8 cellular contexts compared by ENCODE assay signal in the genomic region with DNA sequence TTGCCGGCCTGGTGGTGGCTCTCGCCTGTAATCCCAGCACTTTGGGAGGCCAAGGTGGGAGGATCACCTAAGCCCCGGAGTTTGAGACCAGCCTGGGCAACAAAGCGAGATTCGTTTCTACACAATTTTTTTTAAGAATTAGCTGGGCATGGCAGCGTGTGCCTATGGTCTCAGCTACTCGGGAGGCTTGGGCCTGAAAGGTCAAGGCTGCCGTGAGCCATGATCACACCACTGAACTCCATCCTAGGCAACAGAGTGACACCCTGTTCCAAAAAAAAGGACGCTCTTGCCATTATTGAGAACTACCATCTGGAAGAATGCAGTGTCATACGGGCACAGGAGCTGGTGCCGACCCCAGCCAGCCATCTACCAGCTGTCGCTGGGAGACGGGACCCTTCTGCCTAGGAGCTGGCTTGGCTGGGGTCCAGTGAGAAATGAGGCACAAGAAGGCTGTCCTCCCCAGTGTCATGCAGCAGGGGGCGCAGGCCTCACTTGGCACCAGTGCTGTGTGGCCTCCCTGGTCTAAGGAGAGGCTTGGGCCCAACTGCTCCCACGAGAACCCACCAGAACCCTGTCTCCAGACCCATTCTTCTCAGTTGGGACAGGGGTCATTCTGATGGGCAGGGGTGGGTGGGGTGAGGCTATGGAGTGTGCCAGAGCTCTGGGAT. TPM values are rescaled to one million over a fixed set of nuclear protein-coding genes. Genes with fewer than 3 reads are reported as not detected.
DNase-seq lines count a peak whose midpoint lies in the region; ATAC-seq and TF ChIP-seq lines count a peak whose summit lies in the region.

No MANE protein-coding gene starts in this region.

- no peak overlapping the region for H3K4me3 ChIP-seq in Caco-2 (ENCODE audit: low read depth, low read length)

- peaks cover 51% of the 10 kb centered on the region for H3K36me3 Mint-ChIP-seq in Caco-2 (ENCODE audit: insufficient read depth, unreplicated experiment)
- H3K36me3 Mint-ChIP-seq in T-helper 17 cell (ENCODE audit: low read depth) = peaks cover 5% of the 10 kb centered on the region

- H3K9me3 ChIP-seq in Caco-2 = no peaks in the 10 kb centered on the region
- no peaks in the 10 kb centered on the region for H3K9me3 ChIP-seq in T-helper 17 cell (ENCODE audit: control insufficient read depth, low read length, poor library complexity, severe bottlenecking)

- CTCF ChIA-PET in Caco-2 (lab: Charles Lee) = interaction anchor here (0.5 to 1.9 kb wide), 4 partner anchors 45 to 321 kb away, joined by 3 to 15 read pairs (median 4); no protein-coding TSS in a partner anchor

- intact Hi-C loops in Caco-2 (cut with micrococcal nuclease; ENCODE audit: unreplicated experiment) = loop anchor here (1.0 kb wide), 1 partner anchor 70 kb away; no protein-coding TSS in a partner anchor

- TF ChIP-seq CTCF in Caco-2 (IDR thresholded peaks at IDR 0.05; ENCODE audit: insufficient read depth in 1 of 2, low read depth in 1 of 2, low read length in 1 of 2, severe bottlenecking in 1 of 2, unreplicated experiment in 1 of 2) = peak; percentile 59 to 74

- H3K27me3 ChIP-seq in Caco-2 (replicated peaks; ENCODE audit: control insufficient read depth, insufficient read depth, low read length) = no peaks in the 10 kb centered on the region

- H3K4me1 Mint-ChIP-seq in Caco-2 (ENCODE audit: low read depth, unreplicated experiment) (no peaks in the 10 kb centered on the region), T-helper 17 cell (peaks cover 2% of the 10 kb centered on the region)

- no peak overlapping the region for H3K4me3 Mint-ChIP-seq in Caco-2 (ENCODE audit: unreplicated experiment)
- H3K4me3 Mint-ChIP-seq in T-helper 17 cell = no peak overlapping the region

- no peaks in the 10 kb centered on the region for H3K9me3 Mint-ChIP-seq in Caco-2 (ENCODE audit: unreplicated experiment)

- peaks cover 4% of the 10 kb centered on the region for H3K36me3 ChIP-seq in Caco-2 (ENCODE audit: control insufficient read depth, insufficient read depth, low read length)

- BruUV-seq in Caco-2 (replicated peaks; lab: Mats Ljungman, UMichigan) = no TSS peak

- no peaks in the 10 kb centered on the region for H3K4me1 ChIP-seq in Caco-2

- no peaks in the 10 kb centered on the region for H3K27me3 Mint-ChIP-seq in Caco-2 (ENCODE audit: insufficient read depth, unreplicated experiment)
- no peaks in the 10 kb centered on the region for H3K27me3 Mint-ChIP-seq in T-helper 17 cell

- H3K27ac Mint-ChIP-seq in Caco-2 (ENCODE audit: unreplicated experiment) = no peak overlapping the region
- peak overlapping the region; percentile 27 for H3K27ac Mint-ChIP-seq in T-helper 17 cell

- POLR2A ChIA-PET in Caco-2 (lab: Charles Lee) = no interaction called here

- ATAC-seq in T-helper 17 cell (peak; percentile 89), GM21825 (IDR thresholded peaks at IDR 0.05; ENCODE audit: unreplicated experiment) (no peak), GM19467 (IDR thresholded peaks at IDR 0.05; ENCODE audit: unreplicated experiment) (no peak)

- DNase-seq in Caco-2 = peak in 1 of 2 experiments; percentile 70
- peak; percentile 77 for DNase-seq in HT-29 (ENCODE audit: low spot score)
- DNase-seq in T-helper 17 cell = peak; percentile 47 to 64 (median 52)
- peak; percentile 2 for DNase-seq in amniotic stem cell (lab: John Stamatoyannopoulos, UW)
- peak in 37 of 51 donors; percentile 1 to 67 (median 26) for DNase-seq in hypothalamus (lab: John Stamatoyannopoulos, UW)
- peak; percentile 35 to 55 for DNase-seq in stimulated activated CD4-positive, alpha-beta T cell treated with anti-CD3 and anti-CD28 coated beads, Interleukin-15, amount 100 ng/mL, for 1 hour (ENCODE audit: low read depth in 1 of 2, low spot score in 1 of 2)

RNA-seq across cellular contexts. Expression of gene RELB, which starts 12.2 kb away (rescaled TPM):
- total RNA-seq in Caco-2 (2022) = 6.3 and 10.2 TPM in 2 replicates
- 11.4 and 18.8 TPM in 2 replicates for total RNA-seq in HT-29 (2014; rRNA removed; shearing (Covaris generic))
- total RNA-seq in T-helper 17 cell = 100 to 1,000 TPM; 128 to 136 TPM

RNA-seq across cellular contexts. Expression of gene CLPTM1, which starts 33.9 kb away (rescaled TPM):
- total RNA-seq in Caco-2 (2022) (144 and 159 TPM in 2 replicates), T-helper 17 cell (10 to 100 TPM; 76.7 to 78.4 TPM)
- total RNA-seq in HT-29 (2014; rRNA removed; shearing (Covaris generic)) = 104 and 106 TPM in 2 replicates

RNA-seq across cellular contexts. Expression of gene APOC2, which starts 43.2 kb away (rescaled TPM):
- total RNA-seq in Caco-2 (2022) = not detected in 2 replicates
- total RNA-seq in HT-29 (2014; rRNA removed; shearing (Covaris generic)) = not detected in 2 replicates
- not detected for total RNA-seq in T-helper 17 cell

RNA-seq across cellular contexts. Expression of gene APOC4, which starts 47.0 kb away (rescaled TPM):
- total RNA-seq in Caco-2 (2022) (not detected in 2 replicates), T-helper 17 cell (not detected)
- total RNA-seq in HT-29 (2014; rRNA removed; shearing (Covaris generic)) = not detected in 2 replicates

RNA-seq across cellular contexts. Expression of gene CLASRP, which starts 49.8 kb away (rescaled TPM):
- total RNA-seq in Caco-2 (2022) (104 and 111 TPM in 2 replicates), T-helper 17 cell (100 to 1,000 TPM; 153 to 163 TPM)
- 90.2 and 99.9 TPM in 2 replicates for total RNA-seq in HT-29 (2014; rRNA removed; shearing (Covaris generic))
